In genomic region chr9:129341197-129341990, GRCh38 we compare ENCODE assay signal across 29 cellular contexts.
A peak's percentile ranks its signal among the peaks of the same experiment; 100 is the strongest.
DNase-seq lines count a peak whose midpoint lies in the region; ATAC-seq and TF ChIP-seq lines count a peak whose summit lies in the region.
"Had no signal": no experiment of that assay in that cellular context is flagged by ENCODE, and none has a peak within 500 bp of the region (broad histone marks: within the 10 kb centered on the region; RNA-seq: fewer than 3 reads in every experiment).

No MANE protein-coding gene starts in this region.

- no peaks in the 10 kb centered on the region for H3K9me3 Mint-ChIP-seq in stimulated activated memory B cell treated with anti-CD40 and anti-IgM and Interleukin-4, amounts not matched to agents 10 μg/mL and 1 μg/mL and 100 μg/mL, for 72 hours
- H3K9me3 Mint-ChIP-seq: activated CD4-positive, alpha-beta memory T cell treated with anti-CD3 and anti-CD28 coated beads for 36 hours; CD8-positive, alpha-beta memory T cell; immature natural killer cell; naive thymus-derived CD8-positive, alpha-beta T cell; T-helper 1 cell treated with Interleukin-12 subunit alpha and Interleukin-12 subunit beta and Interleukin-4 antibody, amounts not matched to agents 30 μg/mL and 1 μg/mL, for 36 hours had no signal

- H2BK15ac ChIP-seq in mesendoderm (replicated peaks; ENCODE audit: low read depth), result no peak overlapping the region

- H3K56ac ChIP-seq in mesendoderm (ENCODE audit: low read length), result peak overlapping the region; percentile 66

- no peak overlapping the region for H3K27ac Mint-ChIP-seq in stimulated activated memory B cell treated with anti-CD40 and anti-IgM and Interleukin-4, amounts not matched to agents 10 μg/mL and 1 μg/mL and 100 μg/mL, for 72 hours
- H3K27ac Mint-ChIP-seq: activated CD4-positive, alpha-beta memory T cell treated with anti-CD3 and anti-CD28 coated beads for 36 hours; CD8-positive, alpha-beta memory T cell; immature natural killer cell; T-helper 1 cell treated with Interleukin-12 subunit alpha and Interleukin-12 subunit beta and Interleukin-4 antibody, amounts not matched to agents 30 μg/mL and 1 μg/mL, for 36 hours had no signal

- H3K36me3 ChIP-seq in breast epithelium, result no peaks in the 10 kb centered on the region
- no peaks in the 10 kb centered on the region for H3K36me3 ChIP-seq in mammary epithelial cell (ENCODE audit: insufficient read depth, low read length)
- H3K36me3 ChIP-seq in ascending aorta, result no peaks in the 10 kb centered on the region
- H3K36me3 ChIP-seq in mesendoderm (ENCODE audit: control insufficient read depth, insufficient read depth, low read length), result no peaks in the 10 kb centered on the region
- H3K36me3 ChIP-seq: left lung had no signal

- peak overlapping the region; percentile 9 for H3K18ac ChIP-seq in mesendoderm (ENCODE audit: low read length)

- H3K4me1 Mint-ChIP-seq in stimulated activated memory B cell treated with anti-CD40 and anti-IgM and Interleukin-4, amounts not matched to agents 10 μg/mL and 1 μg/mL and 100 μg/mL, for 72 hours, result peaks cover 7% of the 10 kb centered on the region

- no peak overlapping the region for H3K4me3 ChIP-seq in breast epithelium
- no peak overlapping the region for H3K4me3 ChIP-seq in mammary epithelial cell (replicated peaks in 1 of 3; ENCODE audit: insufficient read depth in 1 of 3, low read depth in 2 of 3, low read length in 3 of 3)
- no peak overlapping the region for H3K4me3 ChIP-seq in ascending aorta
- H3K4me3 ChIP-seq in mesendoderm (ENCODE audit: low read length), result no peak overlapping the region
- H3K4me3 ChIP-seq: K562, left lung, SK-N-MC, testis had no signal

- H3K4me2 ChIP-seq in mammary epithelial cell (ENCODE audit: insufficient read depth, low read depth, low read length) (no peak overlapping the region), mesendoderm (ENCODE audit: low read length) (no peak overlapping the region)

- H3K23ac ChIP-seq in mesendoderm (ENCODE audit: low read length), result no peak overlapping the region

- no peak overlapping the region for H2AK5ac ChIP-seq in mesendoderm (ENCODE audit: low read length)

- H3K4me3 Mint-ChIP-seq in stimulated activated memory B cell treated with anti-CD40 and anti-IgM and Interleukin-4, amounts not matched to agents 10 μg/mL and 1 μg/mL and 100 μg/mL, for 72 hours, result no peak overlapping the region
- H3K4me3 Mint-ChIP-seq: activated CD4-positive, alpha-beta memory T cell treated with anti-CD3 and anti-CD28 coated beads for 36 hours; CD8-positive, alpha-beta memory T cell; immature natural killer cell; naive thymus-derived CD8-positive, alpha-beta T cell; T-helper 1 cell treated with Interleukin-12 subunit alpha and Interleukin-12 subunit beta and Interleukin-4 antibody, amounts not matched to agents 30 μg/mL and 1 μg/mL, for 36 hours had no signal

- intact Hi-C loops in breast epithelium (cut with DNase I; ENCODE audit: low total_unique reads), result no loop called here
- intact Hi-C loops in mammary epithelial cell (cut with micrococcal nuclease), result no loop called here
- intact Hi-C loops in ascending aorta (cut with DNase I), result no loop called here

- in situ Hi-C loops in mammary epithelial cell (cut with MboI; ENCODE audit: low sequenced_read_pairs in 2 of 2), result loop anchor here in 1 of 2 donors (25.0 kb wide), 1 partner anchor 271 kb away; the partner anchor contains the start of gene C9orf50

- peak; percentile 5 for ATAC-seq in stimulated activated memory B cell treated with anti-CD40 and anti-IgM and Interleukin-4, amounts not matched to agents 10 μg/mL and 1 μg/mL and 100 μg/mL, for 72 hours
- ATAC-seq: left lung; naive thymus-derived CD8-positive, alpha-beta T cell had no signal

- H4K20me1 ChIP-seq in mammary epithelial cell (ENCODE audit: insufficient read depth, low read length), result no peaks in the 10 kb centered on the region

- TF ChIP-seq CTCF in breast epithelium (IDR thresholded peaks at IDR 0.05) (no peak), mammary epithelial cell (conservative IDR thresholded peaks at IDR 0.05 in 1 of 2, IDR thresholded peaks at IDR 0.05 in 1 of 2; ENCODE audit: extremely low read depth in 1 of 2, insufficient read depth in 1 of 2, low read depth in 1 of 2, low read length in 2 of 2) (no peak), ascending aorta (IDR thresholded peaks at IDR 0.05) (no peak)

- H2AFZ ChIP-seq in mammary epithelial cell (ENCODE audit: low read depth, low read length), result no peak overlapping the region

- no peaks in the 10 kb centered on the region for H3K79me1 ChIP-seq in mesendoderm (ENCODE audit: low read length)

- H4K8ac ChIP-seq in mesendoderm (ENCODE audit: low read depth, low read length), result no peak overlapping the region

- H3K27me3 Mint-ChIP-seq in stimulated activated memory B cell treated with anti-CD40 and anti-IgM and Interleukin-4, amounts not matched to agents 10 μg/mL and 1 μg/mL and 100 μg/mL, for 72 hours, result peaks cover 32% of the 10 kb centered on the region
- H3K27me3 Mint-ChIP-seq: activated CD4-positive, alpha-beta memory T cell treated with anti-CD3 and anti-CD28 coated beads for 36 hours; naive thymus-derived CD8-positive, alpha-beta T cell had no signal

- dilution Hi-C loops in mammary epithelial cell (cut with HindIII; ENCODE audit: low sequenced_read_pairs), result loop anchor here (25.0 kb wide), 1 partner anchor 271 kb away; the partner anchor contains the start of gene C9orf50

- TF ChIP-seq POLR2A in breast epithelium (IDR thresholded peaks at IDR 0.05), result no peak

- no peaks in the 10 kb centered on the region for H3K36me3 Mint-ChIP-seq in stimulated activated memory B cell treated with anti-CD40 and anti-IgM and Interleukin-4, amounts not matched to agents 10 μg/mL and 1 μg/mL and 100 μg/mL, for 72 hours
- H3K36me3 Mint-ChIP-seq: activated CD4-positive, alpha-beta memory T cell treated with anti-CD3 and anti-CD28 coated beads for 36 hours; CD8-positive, alpha-beta memory T cell; immature natural killer cell; naive thymus-derived CD8-positive, alpha-beta T cell had no signal

- no peak overlapping the region for H3K9ac ChIP-seq in mammary epithelial cell (ENCODE audit: insufficient read depth, low read length)
- no peak overlapping the region for H3K9ac ChIP-seq in mesendoderm (ENCODE audit: low read length)

- H3K4me1 ChIP-seq in breast epithelium, result peaks cover under 1 to 4% of the 10 kb centered on the region in 2 donors
- H3K4me1 ChIP-seq in mammary epithelial cell (ENCODE audit: insufficient read depth, low read length), result peaks cover 13% of the 10 kb centered on the region
- peaks cover 11 to 25% of the 10 kb centered on the region in 2 donors for H3K4me1 ChIP-seq in ascending aorta
- peaks cover 2% of the 10 kb centered on the region for H3K4me1 ChIP-seq in mesendoderm (ENCODE audit: control insufficient read depth, low read depth, low read length)

- H3K27me3 ChIP-seq in breast epithelium (no peaks in the 10 kb centered on the region), mammary epithelial cell (ENCODE audit: insufficient read depth, low read length) (no peaks in the 10 kb centered on the region), ascending aorta (no peaks in the 10 kb centered on the region), mesendoderm (ENCODE audit: insufficient read depth, low read length, poor library complexity) (no peaks in the 10 kb centered on the region)
- H3K27me3 ChIP-seq: left lung, testis had no signal

- H3K4ac ChIP-seq in mesendoderm (ENCODE audit: low read depth, low read length), result no peak overlapping the region

- no peak overlapping the region for H4K5ac ChIP-seq in mesendoderm (ENCODE audit: low read length)

- DNase-seq in breast epithelium (ENCODE audit: low spot score in 2 of 2), result no peak
- no peak for DNase-seq in mammary epithelial cell
- no peak for DNase-seq in ascending aorta (ENCODE audit: low spot score in 2 of 2)
- no peak for DNase-seq in mesendoderm
- no peak for DNase-seq in Ammon's horn (ENCODE audit: low spot score)
- DNase-seq in KG1 (lab: John Stamatoyannopoulos, UW), result no peak
- no peak for DNase-seq in activated T-cell treated with anti-CD3 and anti-CD28 coated beads for 4 hours
- DNase-seq: activated CD4-positive, alpha-beta memory T cell treated with anti-CD3 and anti-CD28 coated beads for 36 hours; activated CD4-positive, CD25-positive, alpha-beta regulatory T cell treated with anti-CD3 and anti-CD28 coated beads, Interleukin-2, amount 50 U/mL, for 72 hours; activated CD8-positive, alpha-beta memory T cell treated with anti-CD3 and anti-CD28 coated beads, Interleukin-2, amount 50 U/mL, for 4 hours; activated naive CD4-positive, alpha-beta T cell treated with anti-CD3 and anti-CD28 coated beads, Interleukin-2, amount 50 U/mL, for 16 hours; CD8-positive, alpha-beta memory T cell; dermis blood vessel endothelial cell; hypothalamus; immature natural killer cell; naive thymus-derived CD8-positive, alpha-beta T cell; NCI-H1417; NCI-H2029 treated with DMSO at 0.1 percent for 48 hours; NCI-H345; NCI-H748 treated with DMSO at 0.1 percent for 48 hours; stimulated activated CD4-positive, alpha-beta T cell treated with anti-CD3 and anti-CD28 coated beads, Interleukin-15, amount 100 ng/mL, for 24 hours; stimulated activated naive CD4-positive, alpha-beta T cell; testis had no signal

- H3K79me2 ChIP-seq in mammary epithelial cell (ENCODE audit: insufficient read depth, low read length) (peaks cover 16% of the 10 kb centered on the region), mesendoderm (ENCODE audit: control insufficient read depth, insufficient read depth, low read length) (no peaks in the 10 kb centered on the region)

- H3K9me3 ChIP-seq in breast epithelium, result no peaks in the 10 kb centered on the region
- H3K9me3 ChIP-seq in mammary epithelial cell (replicated peaks; ENCODE audit: insufficient read depth, low read length), result no peaks in the 10 kb centered on the region
- H3K9me3 ChIP-seq in ascending aorta, result no peaks in the 10 kb centered on the region
- H3K9me3 ChIP-seq: left lung, testis had no signal

- H3K27ac ChIP-seq in breast epithelium (peak overlapping the region; percentile 64 to 87), mammary epithelial cell (ENCODE audit: insufficient read depth, low read depth, low read length) (no peak overlapping the region), ascending aorta (peak overlapping the region; percentile 7 to 16), mesendoderm (ENCODE audit: low read depth, low read length) (no peak overlapping the region)
- H3K27ac ChIP-seq: 22Rv1, left lung, testis had no signal

- BruUV-seq in mammary epithelial cell (replicated peaks; lab: Mats Ljungman, UMichigan), result no TSS peak

- WGBS in mammary epithelial cell (ENCODE audit: low coverage, missing lambda C conversion rate), result 96% methylated on average over 19 of the region's 29 CpGs
- WGBS in mesendoderm (ENCODE audit: extremely low coverage, insufficient coverage, low lambda C conversion rate), result no CpG with 5 or more reads among the region's 29 CpGs

- no peak overlapping the region for H2BK120ac ChIP-seq in mesendoderm (ENCODE audit: low read depth, low read length)

- H2BK5ac ChIP-seq in mesendoderm (ENCODE audit: low read length), result no peak overlapping the region

- CTCF ChIA-PET in mammary epithelial cell (lab: Charles Lee; ENCODE audit: low non-redundant PET), result interaction anchor here (0.6 kb wide), 1 partner anchor 108 kb away, joined by 4 read pairs; no protein-coding TSS in a partner anchor

Comparison
In these comparisons a context has a peak if more than half of its experiments do, and no peak if none do; other contexts are left out.
1. H3K27ac ChIP-seq: peak in breast epithelium (2 of 2) and ascending aorta (2 of 2); none in mammary epithelial cell (single experiment) and mesendoderm (single experiment).